Comparison of ENCODE assay signal across 1 cellular context in genomic region chr19:12956446-12957388, GRCh38.
TF ChIP-seq lines count a peak whose summit lies in the region.

Gene GADD45GIP1 (minus strand): TSS chr19:12957223. CDS start chr19:12957212, 11 bp downstream.

TF ChIP-seq in GM12878, 131 proteins besides CTCF, POLR2A, EP300 and RAD21 (continued from another document):
- TF ChIP-seq MEF2A (IDR thresholded peaks at IDR 0.05; ENCODE audit: insufficient read depth, low read depth, low read length) (0 out of 2 replicates have a peak, but pooled peaks have one; percentile 1), RELA (IDR thresholded peaks at IDR 0.05; ENCODE audit: borderline replicate concordance, partially characterized antibody) (peak; percentile 39), RUNX3 (IDR thresholded peaks at IDR 0.05; ENCODE audit: low read length) (peak; percentile 27; the same call in 1 of the 2 replicates), HCFC1 (IDR thresholded peaks at IDR 0.05; ENCODE audit: low read length) (peak; percentile 65), PKNOX1 (IDR thresholded peaks at IDR 0.05) (no peak), NFXL1 (IDR thresholded peaks at IDR 0.05; ENCODE audit: borderline replicate concordance) (0 out of 2 replicates have a peak, but pooled peaks have one; percentile 32), E2F4 (IDR thresholded peaks at IDR 0.05; ENCODE audit: low read depth, low read length) (no peak), BACH1 (IDR thresholded peaks at IDR 0.05; ENCODE audit: borderline replicate concordance) (peak; percentile 80), ZNF207 (IDR thresholded peaks at IDR 0.05; ENCODE audit: borderline replicate concordance) (peak; percentile 70; the same call in 1 of the 2 replicates), PML (IDR thresholded peaks at IDR 0.05; ENCODE audit: low read length) (peak; percentile 82; the same call in 1 of the 2 replicates), MLLT1 (IDR thresholded peaks at IDR 0.05) (0 out of 2 replicates have a peak, but pooled peaks have one; percentile 14), ZSCAN29 (IDR thresholded peaks at IDR 0.05) (peak; percentile 55; the same call in 1 of the 2 replicates)
